30 cellular contexts compared by ENCODE assay signal in the genomic region with DNA sequence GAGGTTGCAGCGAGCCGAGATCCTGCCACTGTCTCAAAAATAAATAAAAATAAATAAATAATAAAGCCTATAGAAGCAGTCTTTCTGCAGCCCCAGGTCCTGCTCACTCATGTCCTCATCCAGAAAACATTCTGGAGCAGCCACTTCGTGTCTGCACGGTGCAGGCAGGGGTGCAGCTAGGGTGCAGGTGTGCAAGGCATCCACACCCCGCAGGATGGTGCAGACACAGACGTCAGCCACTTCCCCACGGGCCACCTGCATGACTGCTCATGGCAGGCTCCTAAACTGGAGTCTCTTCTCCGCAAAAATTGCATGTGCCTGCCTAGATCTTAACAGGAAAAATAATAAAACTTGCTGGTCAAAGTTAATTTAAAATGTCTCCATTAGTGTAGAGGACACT.
"Had no signal": no experiment of that assay in that cellular context is flagged by ENCODE, and none has a peak within 500 bp of the region (broad histone marks: within the 10 kb centered on the region; RNA-seq: fewer than 3 reads in every experiment).

No MANE protein-coding gene starts in this region.

- H3K9me3 Mint-ChIP-seq: activated naive CD4-positive, alpha-beta T cell treated with anti-CD3 and anti-CD28 coated beads, Interleukin-2, amount 10 ng/mL, durations not matched to agents 7 days and 5 days; activated naive CD8-positive, alpha-beta T cell treated with anti-CD3 and anti-CD28 coated beads for 36 hours; activated T-helper 1 cell treated with anti-CD3 and anti-CD28 coated beads, Interleukin-12 subunit alpha, Interleukin-12 subunit beta, Interleukin-2, Interleukin-4 antibody, amounts not matched to agents 30 ng/mL and 10 ng/mL and 1 ng/mL, durations not matched to agents 14 hours and 24 hours and 36 hours; T-helper 1 cell treated with Interleukin-12 subunit alpha and Interleukin-12 subunit beta and Interleukin-4 antibody, amounts not matched to agents 30 μg/mL and 1 μg/mL, for 36 hours; WTC11 had no signal

- H3K4me1 Mint-ChIP-seq: activated naive CD8-positive, alpha-beta T cell treated with anti-CD3 and anti-CD28 coated beads for 36 hours had no signal

- ATAC-seq: activated CD8-positive, alpha-beta T cell treated with anti-CD3 and anti-CD28 coated beads, Interleukin-2, amount 10 ng/mL, durations not matched to agents 7 days and 5 days; K562; WTC11 had no signal

- H3K4me1 ChIP-seq: breast epithelium, Peyer's patch had no signal

- FAIRE-seq: K562 had no signal

- DNase-seq: activated CD4-positive, alpha-beta T cell treated with anti-CD3 and anti-CD28 coated beads for 48 hours; activated CD4-positive, alpha-beta T cell treated with anti-CD3 and anti-CD28 coated beads, Interleukin-2, amount 50 U/mL, for 4 hours; activated CD4-positive, CD25-positive, alpha-beta regulatory T cell treated with anti-CD3 and anti-CD28 coated beads, Interleukin-2, amount 50 U/mL, for 72 hours; activated CD8-positive, alpha-beta memory T cell treated with anti-CD3 and anti-CD28 coated beads, Interleukin-2, amount 50 U/mL, for 48 hours; activated CD8-positive, alpha-beta T cell treated with anti-CD3 and anti-CD28 coated beads, Interleukin-2, amount 10 ng/mL, durations not matched to agents 7 days and 5 days; activated gamma-delta T cell; activated naive CD4-positive, alpha-beta T cell treated with anti-CD3 and anti-CD28 coated beads, Interleukin-2, amount 10 ng/mL, durations not matched to agents 7 days and 5 days; activated naive CD8-positive, alpha-beta T cell treated with anti-CD3 and anti-CD28 coated beads for 36 hours; activated T-cell treated with anti-CD3 and anti-CD28 coated beads, Interleukin-2, amount 50 U/mL, for 1 hour; aorta; central memory CD4-positive, alpha-beta T cell; Karpas-422; MM.1S; NCI-H1105; NCI-H1436; NCI-H1694 treated with DMSO at 0.1 percent for 48 hours; NCI-H2029 treated with DMSO at 0.1 percent for 48 hours; NCI-H510A treated with DMSO at 0.1 percent for 48 hours; NCI-H69; NK-92 treated with Interleukin-12 subunit alpha and Interleukin-12 subunit beta, amount 100 ng/mL, for 24 hours; Peyer's patch; Right ventricle myocardium superior; T-helper 9 cell had no signal

- H3K36me3 ChIP-seq: breast epithelium, Peyer's patch, SJSA1 had no signal

- H3K36me3 Mint-ChIP-seq: activated naive CD4-positive, alpha-beta T cell treated with anti-CD3 and anti-CD28 coated beads, Interleukin-2, amount 10 ng/mL, durations not matched to agents 7 days and 5 days; activated naive CD8-positive, alpha-beta T cell treated with anti-CD3 and anti-CD28 coated beads for 36 hours; WTC11 had no signal

- H3K4me3 Mint-ChIP-seq: activated CD8-positive, alpha-beta T cell treated with anti-CD3 and anti-CD28 coated beads, Interleukin-2, amount 10 ng/mL, durations not matched to agents 7 days and 5 days; activated naive CD4-positive, alpha-beta T cell treated with anti-CD3 and anti-CD28 coated beads, Interleukin-2, amount 10 ng/mL, durations not matched to agents 7 days and 5 days; activated naive CD8-positive, alpha-beta T cell treated with anti-CD3 and anti-CD28 coated beads for 36 hours; activated T-helper 1 cell treated with anti-CD3 and anti-CD28 coated beads, Interleukin-12 subunit alpha, Interleukin-12 subunit beta, Interleukin-2, Interleukin-4 antibody, amounts not matched to agents 30 ng/mL and 10 ng/mL and 1 ng/mL, durations not matched to agents 14 hours and 24 hours and 36 hours; T-helper 1 cell treated with Interleukin-12 subunit alpha and Interleukin-12 subunit beta and Interleukin-4 antibody, amounts not matched to agents 30 μg/mL and 1 μg/mL, for 36 hours; WTC11 had no signal

- H3K4me3 ChIP-seq: breast epithelium, K562, Peyer's patch, SJSA1 had no signal

- H3K27me3 ChIP-seq: Peyer's patch, SJSA1 had no signal

- H3K27ac Mint-ChIP-seq: activated CD8-positive, alpha-beta T cell treated with anti-CD3 and anti-CD28 coated beads, Interleukin-2, amount 10 ng/mL, durations not matched to agents 7 days and 5 days; activated naive CD4-positive, alpha-beta T cell treated with anti-CD3 and anti-CD28 coated beads, Interleukin-2, amount 10 ng/mL, durations not matched to agents 7 days and 5 days; activated naive CD8-positive, alpha-beta T cell treated with anti-CD3 and anti-CD28 coated beads for 36 hours; activated T-helper 1 cell treated with anti-CD3 and anti-CD28 coated beads, Interleukin-12 subunit alpha, Interleukin-12 subunit beta, Interleukin-2, Interleukin-4 antibody, amounts not matched to agents 30 ng/mL and 10 ng/mL and 1 ng/mL, durations not matched to agents 14 hours and 24 hours and 36 hours; T-helper 1 cell treated with Interleukin-12 subunit alpha and Interleukin-12 subunit beta and Interleukin-4 antibody, amounts not matched to agents 30 μg/mL and 1 μg/mL, for 36 hours; WTC11 had no signal

- H3K9me3 ChIP-seq: breast epithelium, Peyer's patch, SJSA1 had no signal

- H3K27ac ChIP-seq: breast epithelium, Peyer's patch, RWPE1, SJSA1 had no signal
